In the genomic region with DNA sequence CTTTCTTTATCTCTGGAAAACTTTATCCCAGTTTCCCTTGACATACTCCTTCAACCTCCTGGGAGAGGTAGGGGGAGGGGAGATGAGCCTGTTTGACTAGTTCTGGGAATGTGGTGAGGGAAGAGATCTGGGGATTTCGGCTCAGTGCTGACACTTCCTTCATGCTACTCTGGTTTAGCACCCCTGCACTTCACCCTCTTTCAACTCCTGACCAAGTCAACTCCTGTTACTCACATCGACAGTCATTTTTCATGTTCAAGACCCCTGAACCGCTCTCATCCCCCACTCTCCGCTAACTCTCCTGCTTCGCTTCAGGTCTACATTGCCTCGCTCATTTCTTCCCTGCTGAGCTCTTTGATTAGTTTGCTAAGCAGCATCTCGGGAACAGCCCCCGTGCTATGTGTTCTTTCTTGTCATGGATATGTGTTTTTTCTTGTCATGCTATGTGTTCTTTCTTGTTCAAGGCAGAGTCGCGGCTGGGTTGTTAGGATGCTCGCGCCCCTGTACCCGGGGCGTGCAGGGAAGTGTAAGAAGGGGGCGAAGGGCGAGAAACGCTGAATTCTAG, we compare ENCODE assay signal across 7 cellular contexts. TPM values are rescaled to one million over a fixed set of nuclear protein-coding genes. Genes with fewer than 3 reads are reported as not detected.
A peak's percentile ranks its signal among the peaks of the same experiment; 100 is the strongest.
DNase-seq lines count a peak whose midpoint lies in the region; ATAC-seq and TF ChIP-seq lines count a peak whose summit lies in the region.

No MANE protein-coding gene starts in this region.

- TF ChIP-seq EP300 in tibial nerve (IDR thresholded peaks at IDR 0.05), result no peak

- H3K9me3 Mint-ChIP-seq in naive B cell, result peaks cover 0 to 7% (median 0%) of the 10 kb centered on the region in 7 donors

- H3K36me3 ChIP-seq in tibial nerve, result no peaks in the 10 kb centered on the region

- TF ChIP-seq CTCF in tibial nerve (IDR thresholded peaks at IDR 0.05), result no peak

- peak overlapping the region; percentile 76 to 94 (median 84) for H3K27ac ChIP-seq in tibial nerve

- H3K9me3 ChIP-seq in tibial nerve, result no peaks in the 10 kb centered on the region

- WGBS in tibial nerve, 2 donors, result 0 to 1% methylated on average over 17 of the region's 17 CpGs

- peak overlapping the region; percentile 57 to 99 (median 95) for H3K27ac Mint-ChIP-seq in naive B cell

- ATAC-seq in GM18498 (IDR thresholded peaks at IDR 0.05; ENCODE audit: unreplicated experiment) (peak; percentile 23), HG02870 (IDR thresholded peaks at IDR 0.05; ENCODE audit: unreplicated experiment) (peak; percentile 24), esophagus mucosa (peak; percentile 58), naive B cell (ENCODE audit: low read depth in 2 of 2) (peak; percentile 15 to 20)

- H3K27me3 Mint-ChIP-seq in naive B cell, result peaks cover 0 to 5% (median 0%) of the 10 kb centered on the region in 3 donors

- H3K4me1 Mint-ChIP-seq in naive B cell, result peaks cover 30 to 47% (median 40%) of the 10 kb centered on the region in 3 donors

- no peaks in the 10 kb centered on the region for H3K36me3 Mint-ChIP-seq in naive B cell

- DNase-seq in NCI-H524 (lab: John Stamatoyannopoulos, UW) (peak; percentile 63 to 74), activated T-cell treated with anti-CD3 and anti-CD28 coated beads for 1 hour (ENCODE audit: low read depth) (peak; percentile 12), naive B cell (no peak), tibial nerve (ENCODE audit: low spot score in 2 of 2) (peak in 1 of 2 donors; percentile 54)

- H3K4me3 ChIP-seq in tibial nerve, result peak overlapping the region; percentile 58 to 67 (median 63)

- no peaks in the 10 kb centered on the region for H3K27me3 ChIP-seq in tibial nerve

- no peak for TF ChIP-seq POLR2A in tibial nerve (IDR thresholded peaks at IDR 0.05)

- peak overlapping the region; percentile 80 to 94 (median 92) for H3K4me3 Mint-ChIP-seq in naive B cell

- H3K4me1 ChIP-seq in tibial nerve, result peaks cover 0 to 33% (median 13%) of the 10 kb centered on the region in 4 donors

RNA-seq across cellular contexts. Expression of a gene that starts 16.6 kb away (rescaled TPM):
- 22.0 TPM for total RNA-seq in esophagus mucosa
- 10 to 100 TPM; 39.8 to 67.0 (median 54.1) TPM for polyA plus RNA-seq in naive B cell (ENCODE audit: low read depth in 6 of 6)
- 10 to 100 TPM; 57.5 to 90.9 (median 72.4) TPM for total RNA-seq in tibial nerve
